In the genomic region with DNA sequence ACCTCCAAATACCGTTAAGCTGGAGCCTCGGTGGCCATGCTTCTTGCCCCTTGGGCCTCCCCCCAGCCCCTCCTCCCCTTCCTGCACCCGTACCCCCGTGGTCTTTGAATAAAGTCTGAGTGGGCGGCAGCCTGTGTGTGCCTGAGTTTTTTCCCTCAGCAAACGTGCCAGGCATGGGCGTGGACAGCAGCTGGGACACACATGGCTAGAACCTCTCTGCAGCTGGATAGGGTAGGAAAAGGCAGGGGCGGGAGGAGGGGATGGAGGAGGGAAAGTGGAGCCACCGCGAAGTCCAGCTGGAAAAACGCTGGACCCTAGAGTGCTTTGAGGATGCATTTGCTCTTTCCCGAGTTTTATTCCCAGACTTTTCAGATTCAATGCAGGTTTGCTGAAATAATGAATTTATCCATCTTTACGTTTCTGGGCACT, we compare ENCODE assay signal across 9 cellular contexts. TPM values are rescaled to one million over a fixed set of nuclear protein-coding genes. Genes with fewer than 3 reads are reported as not detected.
DNase-seq lines count a peak whose midpoint lies in the region; ATAC-seq and TF ChIP-seq lines count a peak whose summit lies in the region.
"Had no signal": no experiment of that assay in that cellular context is flagged by ENCODE, and none has a peak within 500 bp of the region (broad histone marks: within the 10 kb centered on the region; RNA-seq: fewer than 3 reads in every experiment).

No MANE protein-coding gene starts in this region.

- peak overlapping the region; percentile 22 to 24 for H3K4me3 Mint-ChIP-seq in stimulated activated naive CD8-positive, alpha-beta T cell treated with anti-CD3 and anti-CD28 coated beads, Interleukin-15, amount 100 ng/mL, for 72 hours
- H3K4me3 Mint-ChIP-seq in endodermal cell = no peak overlapping the region

- no peak for DNase-seq in stimulated activated naive CD8-positive, alpha-beta T cell treated with anti-CD3 and anti-CD28 coated beads, Interleukin-15, amount 100 ng/mL, for 72 hours
- DNase-seq in stimulated activated naive CD8-positive, alpha-beta T cell treated with anti-CD3 and anti-CD28 coated beads, Interleukin-15, Interleukin-2, amounts not matched to agents 100 U/mL and 50 U/mL, for 24 hours = no peak
- DNase-seq in NCI-H82 treated with DMSO at 0.1 percent for 48 hours (lab: John Stamatoyannopoulos, UW; ENCODE audit: unreplicated experiment) (peak; percentile 58), endodermal cell (peak; percentile 53), psoas muscle (no peak)
- DNase-seq: MM.1S had no signal

- H3K27ac ChIP-seq in endodermal cell (ENCODE audit: low read depth, low read length) (no peak overlapping the region), psoas muscle (no peak overlapping the region)

- no peak overlapping the region for H3K9ac ChIP-seq in endodermal cell (ENCODE audit: extremely low read depth, low read length, poor library complexity, severe bottlenecking)

- ATAC-seq in stimulated activated naive CD8-positive, alpha-beta T cell treated with anti-CD3 and anti-CD28 coated beads, Interleukin-15, amount 100 ng/mL, for 72 hours = no peak
- ATAC-seq in stimulated activated naive CD8-positive, alpha-beta T cell treated with anti-CD3 and anti-CD28 coated beads, Interleukin-15, Interleukin-2, amounts not matched to agents 100 U/mL and 50 U/mL, for 24 hours = no peak
- ATAC-seq in GM18502 (IDR thresholded peaks at IDR 0.05; ENCODE audit: poor library complexity, unreplicated experiment) (no peak), psoas muscle (no peak), GM18520 (IDR thresholded peaks at IDR 0.05; ENCODE audit: unreplicated experiment) (no peak)
- ATAC-seq: left lobe of liver had no signal

- no peaks in the 10 kb centered on the region for H3K9me3 Mint-ChIP-seq in stimulated activated naive CD8-positive, alpha-beta T cell treated with anti-CD3 and anti-CD28 coated beads, Interleukin-15, amount 100 ng/mL, for 72 hours
- no peaks in the 10 kb centered on the region for H3K9me3 Mint-ChIP-seq in endodermal cell

- peaks cover 4% of the 10 kb centered on the region for H3K36me3 Mint-ChIP-seq in endodermal cell (ENCODE audit: low read depth)

- intact Hi-C loops in psoas muscle (cut with DNase I) = no loop called here

- H3K4me1 ChIP-seq in endodermal cell (ENCODE audit: control insufficient read depth, insufficient read depth, low read length) (no peaks in the 10 kb centered on the region), psoas muscle (peaks cover 11% of the 10 kb centered on the region)

- H3K4me3 ChIP-seq in endodermal cell (ENCODE audit: low read length) (no peak overlapping the region), psoas muscle (no peak overlapping the region)

- H3K27ac Mint-ChIP-seq in stimulated activated naive CD8-positive, alpha-beta T cell treated with anti-CD3 and anti-CD28 coated beads, Interleukin-15, amount 100 ng/mL, for 72 hours = peak overlapping the region in 1 of 2 donors; percentile 63
- no peak overlapping the region for H3K27ac Mint-ChIP-seq in endodermal cell

- H3K9me3 ChIP-seq in endodermal cell (ENCODE audit: control insufficient read depth, low read length) (no peaks in the 10 kb centered on the region), psoas muscle (no peaks in the 10 kb centered on the region)

- H3K4me1 Mint-ChIP-seq in stimulated activated naive CD8-positive, alpha-beta T cell treated with anti-CD3 and anti-CD28 coated beads, Interleukin-15, amount 100 ng/mL, for 72 hours = peaks cover 37% of the 10 kb centered on the region
- H3K4me1 Mint-ChIP-seq in endodermal cell = peaks cover 13% of the 10 kb centered on the region

- H3K27me3 Mint-ChIP-seq in stimulated activated naive CD8-positive, alpha-beta T cell treated with anti-CD3 and anti-CD28 coated beads, Interleukin-15, amount 100 ng/mL, for 72 hours = peaks cover 49% of the 10 kb centered on the region
- peaks cover 67% of the 10 kb centered on the region for H3K27me3 Mint-ChIP-seq in endodermal cell (ENCODE audit: insufficient read depth)

- no peak for TF ChIP-seq CTCF in endodermal cell (conservative IDR thresholded peaks at IDR 0.05)
- no peak for TF ChIP-seq CTCF in psoas muscle (IDR thresholded peaks at IDR 0.05)

- peaks cover 75% of the 10 kb centered on the region for H3K27me3 ChIP-seq in endodermal cell (ENCODE audit: control insufficient read depth, insufficient read depth, low read length, poor library complexity, severe bottlenecking)
- peaks cover 0 to 67% (median 31%) of the 10 kb centered on the region in 3 donors for H3K27me3 ChIP-seq in psoas muscle (ENCODE audit: insufficient read depth in 3 of 3, low read length in 2 of 3)

- 18 to 24% methylated on average over 6 to 13 of the region's 13 CpGs for WGBS in endodermal cell (ENCODE audit: insufficient coverage in 1 of 2, insufficient read length in 1 of 2), 2 experiments
- WGBS in psoas muscle, 3 donors = 3 to 6% (median 4%) methylated on average over 13 of the region's 13 CpGs

- no peaks in the 10 kb centered on the region for H3K36me3 ChIP-seq in endodermal cell (ENCODE audit: control insufficient read depth, insufficient read depth, low read length)
- no peaks in the 10 kb centered on the region for H3K36me3 ChIP-seq in psoas muscle (ENCODE audit: insufficient read depth in 1 of 2, low read depth in 1 of 2)

RNA-seq across cellular contexts. Expression of a gene that starts 0.9 kb away (rescaled TPM):
- 1 to 10 TPM in 1 of 2 donors, not detected in 1; 1.1 TPM for total RNA-seq in endodermal cell
- polyA plus RNA-seq in endodermal cell (2013, experiment 1 of 2) = not detected
- polyA plus RNA-seq in endodermal cell (2013, experiment 2 of 2) = not detected
- total RNA-seq in psoas muscle = 1,000 to 10,000 TPM in 1 of 4 donors, 100 to 1,000 TPM in 1, 10 to 100 TPM in 2; 22.5 to 1,513 (median 169) TPM
- polyA plus RNA-seq in psoas muscle = 10 to 100 TPM in 1 of 3 donors, 1 to 10 TPM in 2; 6.1 to 10.3 (median 8.2) TPM

RNA-seq across cellular contexts. Expression of a gene that starts 2.9 kb away (rescaled TPM):
- 1 to 10 TPM; 1.2 to 1.3 TPM for total RNA-seq in endodermal cell
- 0.53 TPM for polyA plus RNA-seq in endodermal cell (2013, experiment 1 of 2)
- polyA plus RNA-seq in endodermal cell (2013, experiment 2 of 2) = not detected
- under 1 TPM in 1 of 4 donors, not detected in 3; 0.58 TPM for total RNA-seq in psoas muscle
- polyA plus RNA-seq in psoas muscle = not detected
- total RNA-seq: left lobe of liver had no signal

RNA-seq across cellular contexts. Expression of a gene that starts 4.7 kb away (rescaled TPM):
- total RNA-seq in endodermal cell (1 to 10 TPM in 1 of 2 donors, not detected in 1; 1.2 TPM), psoas muscle (1,000 to 10,000 TPM in 1 of 4 donors, 100 to 1,000 TPM in 1, 10 to 100 TPM in 2; 11.9 to 1,244 (median 122) TPM)
- polyA plus RNA-seq in endodermal cell (2013, experiment 1 of 2) = not detected
- not detected for polyA plus RNA-seq in endodermal cell (2013, experiment 2 of 2)
- polyA plus RNA-seq in psoas muscle = 10 to 100 TPM; 18.5 to 24.9 (median 22.9) TPM

RNA-seq across cellular contexts. Expression of a gene that starts 11.6 kb away (rescaled TPM):
- total RNA-seq in endodermal cell (not detected), psoas muscle (1 to 10 TPM in 1 of 4 donors, not detected in 3; 2.9 TPM)
- not detected for polyA plus RNA-seq in endodermal cell (2013, experiment 1 of 2)
- not detected for polyA plus RNA-seq in endodermal cell (2013, experiment 2 of 2)
- not detected for polyA plus RNA-seq in psoas muscle

RNA-seq across cellular contexts. Expression of a gene that starts 25.0 kb away (rescaled TPM):
- not detected for total RNA-seq in endodermal cell
- not detected for polyA plus RNA-seq in endodermal cell (2013, experiment 1 of 2)
- polyA plus RNA-seq in endodermal cell (2013, experiment 2 of 2) = not detected
- not detected for total RNA-seq in psoas muscle
- under 1 TPM; 0.05 to 0.12 (median 0.11) TPM for polyA plus RNA-seq in psoas muscle

Comparison
In these comparisons a context has a peak if more than half of its experiments do, and no peak if none do; other contexts are left out.
1. DNase-seq: peak in NCI-H82 treated with DMSO at 0.1 percent for 48 hours (single experiment) and endodermal cell (single experiment); none in stimulated activated naive CD8-positive, alpha-beta T cell treated with anti-CD3 and anti-CD28 coated beads, Interleukin-15, amount 100 ng/mL, for 72 hours (0 of 2), stimulated activated naive CD8-positive, alpha-beta T cell treated with anti-CD3 and anti-CD28 coated beads, Interleukin-15, Interleukin-2, amounts not matched to agents 100 U/mL and 50 U/mL, for 24 hours (single experiment) and psoas muscle (0 of 2).